In the genomic region with DNA sequence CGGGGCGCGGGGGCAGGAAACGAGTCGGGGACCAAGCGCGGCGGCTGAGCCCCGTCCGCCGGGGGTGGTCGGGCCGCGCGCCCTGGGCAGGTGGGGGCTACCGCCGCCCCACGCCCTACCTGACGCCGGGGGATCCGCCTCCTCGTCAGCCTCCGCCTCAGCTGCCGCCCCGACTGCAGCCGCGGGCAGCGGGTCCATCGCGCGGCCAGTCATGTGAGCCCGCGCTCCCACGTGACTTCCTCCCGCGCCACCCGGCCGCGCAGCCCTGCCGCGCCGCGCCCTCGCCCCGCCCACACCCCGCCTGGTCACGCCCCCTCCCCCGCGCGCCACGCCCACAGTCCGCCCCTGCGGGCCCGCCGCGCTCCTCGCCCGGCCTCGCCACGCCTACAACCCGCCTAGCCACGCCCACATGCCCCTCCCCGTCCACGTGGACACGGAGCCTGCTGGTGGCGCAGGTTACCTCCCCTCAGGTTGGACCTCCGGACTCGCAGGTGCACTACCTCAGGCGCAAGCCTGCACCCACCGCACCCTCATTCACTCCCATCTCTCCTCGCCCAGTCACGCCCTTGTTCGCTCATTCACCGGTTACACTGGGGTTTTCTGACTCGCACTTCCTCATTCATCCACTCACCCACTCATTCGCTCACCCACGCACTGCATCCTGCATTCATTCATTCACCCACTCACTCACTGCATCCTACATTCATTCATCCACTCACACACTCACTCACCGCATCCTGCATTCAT, we compare ENCODE assay signal across 8 cellular contexts. TPM values are rescaled to one million over a fixed set of nuclear protein-coding genes. Genes with fewer than 3 reads are reported as not detected.
DNase-seq lines count a peak whose midpoint lies in the region; ATAC-seq and TF ChIP-seq lines count a peak whose summit lies in the region.

A gene with protein sequence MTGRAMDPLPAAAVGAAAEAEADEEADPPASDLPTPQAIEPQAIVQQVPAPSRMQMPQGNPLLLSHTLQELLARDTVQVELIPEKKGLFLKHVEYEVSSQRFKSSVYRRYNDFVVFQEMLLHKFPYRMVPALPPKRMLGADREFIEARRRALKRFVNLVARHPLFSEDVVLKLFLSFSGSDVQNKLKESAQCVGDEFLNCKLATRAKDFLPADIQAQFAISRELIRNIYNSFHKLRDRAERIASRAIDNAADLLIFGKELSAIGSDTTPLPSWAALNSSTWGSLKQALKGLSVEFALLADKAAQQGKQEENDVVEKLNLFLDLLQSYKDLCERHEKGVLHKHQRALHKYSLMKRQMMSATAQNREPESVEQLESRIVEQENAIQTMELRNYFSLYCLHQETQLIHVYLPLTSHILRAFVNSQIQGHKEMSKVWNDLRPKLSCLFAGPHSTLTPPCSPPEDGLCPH (minus strand): TSS at position 233 of the 747 bp plus-strand sequence. CDS start 20 bp downstream, at position 213.

- H3K27ac ChIP-seq in BLaER1 (peak within 1 kb of the TSS; percentile 88), left lung (peak within 1 kb of the TSS; percentile 53 to 85)

- H3K4me3 ChIP-seq in BLaER1 (peak within 1 kb of the TSS; percentile 89), left lung (peak within 1 kb of the TSS; percentile 89 to 91)

- H3K9me3 ChIP-seq in BLaER1 (no peaks in the 10 kb centered on the region), left lung (no peaks in the 10 kb centered on the region)

- H3K4me2 ChIP-seq in BLaER1: peak within 1 kb of the TSS; percentile 96

- H3K36me3 ChIP-seq in BLaER1 (peaks cover 12% of the 10 kb centered on the region), left lung (peaks cover 0 to 7% of the 10 kb centered on the region in 2 donors)

- H4K20me1 ChIP-seq in BLaER1: peaks cover 9% of the 10 kb centered on the region

- H3K4me1 ChIP-seq in BLaER1: peaks cover 69% of the 10 kb centered on the region
- peaks cover 0 to 10% of the 10 kb centered on the region in 2 donors for H3K4me1 ChIP-seq in left lung

- ATAC-seq in GM19328 (IDR thresholded peaks at IDR 0.05; ENCODE audit: unreplicated experiment) (peak; percentile 72), HG03460 (IDR thresholded peaks at IDR 0.05; ENCODE audit: unreplicated experiment) (peak; percentile 64), left lung (peak; percentile 100)

- intact Hi-C loops in left lung (cut with DNase I): loop anchor here in 1 of 2 donors (10.0 kb wide), 1 partner anchor 70 kb away; a partner anchor contains a TSS

- H3K27me3 ChIP-seq in BLaER1 (no peaks in the 10 kb centered on the region), left lung (no peaks in the 10 kb centered on the region)

- DNase-seq in NCI-H526 treated with DMSO at 0.1 percent for 48 hours (lab: John Stamatoyannopoulos, UW) (peak; percentile 92), dedifferentiated amniotic fluid mesenchymal stem cell (ENCODE audit: extremely low spot score) (peak; percentile 65), left lung (peak; percentile 94 to 99)
- peak; percentile 99 for DNase-seq in activated CD4-positive, alpha-beta T cell treated with anti-CD3 and anti-CD28 coated beads, Interleukin-2, amount 50 U/mL, for 1 hour
- peak; percentile 91 for DNase-seq in stimulated activated CD4-positive, alpha-beta T cell treated with anti-CD3 and anti-CD28 coated beads, Interleukin-2, amount 100 ng/mL, for 4 hours (ENCODE audit: low read depth)

- peak within 1 kb of the TSS; percentile 90 for H3K9ac ChIP-seq in BLaER1

- TF ChIP-seq CTCF in left lung (IDR thresholded peaks at IDR 0.05): no peak

RNA-seq across cellular contexts. Expression of the gene that starts here (rescaled TPM):
- 10 to 100 TPM; 48.2 to 60.5 TPM for total RNA-seq in left lung

Comparison
In these comparisons a context has a peak if more than half of its experiments do, and no peak if none do; other contexts are left out.
1. Peak in every context shown above with its lines: DNase-seq, ATAC-seq, H3K4me3 ChIP-seq and H3K27ac ChIP-seq.